15 cellular contexts compared by ENCODE assay signal in genomic region chr22:23246982-23247766, GRCh38.
DNase-seq lines count a peak whose midpoint lies in the region; ATAC-seq and TF ChIP-seq lines count a peak whose summit lies in the region.
"Had no signal": no experiment of that assay in that cellular context is flagged by ENCODE, and none has a peak within 500 bp of the region (broad histone marks: within the 10 kb centered on the region; RNA-seq: fewer than 3 reads in every experiment).

No MANE protein-coding gene starts in this region.

- no peaks in the 10 kb centered on the region for H3K9me3 ChIP-seq in osteoblast (ENCODE audit: low read depth, low read length)
- H3K9me3 ChIP-seq: gastroesophageal sphincter, Peyer's patch, upper lobe of left lung had no signal

- TF ChIP-seq CTCF in osteoblast (IDR thresholded peaks at IDR 0.05; ENCODE audit: extremely low read depth, low read depth, low read length) (no peak), GM20000 (IDR thresholded peaks at IDR 0.05; ENCODE audit: extremely low read depth, missing control alignments) (no peak)

- peaks cover 77% of the 10 kb centered on the region for H4K20me1 ChIP-seq in osteoblast (ENCODE audit: insufficient read depth, low read length)

- H3K4me1 Mint-ChIP-seq in activated naive CD4-positive, alpha-beta T cell treated with anti-CD3 and anti-CD28 coated beads for 36 hours (ENCODE audit: low read depth): peaks cover 92% of the 10 kb centered on the region
- H3K4me1 Mint-ChIP-seq in central memory CD8-positive, alpha-beta T cell: peaks cover 80% of the 10 kb centered on the region

- intact Hi-C loops in activated naive CD4-positive, alpha-beta T cell treated with anti-CD3 and anti-CD28 coated beads for 36 hours (cut with micrococcal nuclease): no loop called here

- no peak overlapping the region for H3K27ac ChIP-seq in osteoblast (ENCODE audit: low read depth, low read length)
- H3K27ac ChIP-seq: cardiac muscle cell, gastroesophageal sphincter, Peyer's patch had no signal

- H3K27me3 ChIP-seq in osteoblast (ENCODE audit: insufficient read depth, low read length): no peaks in the 10 kb centered on the region
- H3K27me3 ChIP-seq: cardiac muscle cell, gastroesophageal sphincter, Peyer's patch, upper lobe of left lung had no signal

- no peaks in the 10 kb centered on the region for H3K27me3 Mint-ChIP-seq in activated naive CD4-positive, alpha-beta T cell treated with anti-CD3 and anti-CD28 coated beads for 36 hours (ENCODE audit: low read depth)
- H3K27me3 Mint-ChIP-seq in central memory CD8-positive, alpha-beta T cell: no peaks in the 10 kb centered on the region

- CTCF ChIA-PET in activated naive CD4-positive, alpha-beta T cell treated with anti-CD3 and anti-CD28 coated beads for 36 hours (lab: Charles Lee): interaction anchor here (0.6 kb wide), 1 partner anchor 69 kb away, joined by 4 read pairs; no protein-coding TSS in a partner anchor

- no peaks in the 10 kb centered on the region for H3K36me3 ChIP-seq in osteoblast (ENCODE audit: insufficient read depth, low read length)
- H3K36me3 ChIP-seq: cardiac muscle cell, gastroesophageal sphincter, Peyer's patch had no signal

- H3K4me2 ChIP-seq in osteoblast (ENCODE audit: insufficient read depth, low read length): no peak overlapping the region

- DNase-seq in activated naive CD4-positive, alpha-beta T cell treated with anti-CD3 and anti-CD28 coated beads for 36 hours: no peak
- no peak for DNase-seq in activated naive CD4-positive, alpha-beta T cell (lab: John Stamatoyannopoulos, UW)
- DNase-seq in NCI-H2196 (lab: John Stamatoyannopoulos, UW; ENCODE audit: unreplicated experiment) (peak; percentile 34), osteoblast (ENCODE audit: insufficient read length, low spot score, missing footprints) (peak; percentile 34), SW 1271 (lab: John Stamatoyannopoulos, UW) (no peak), NCI-H187 (lab: John Stamatoyannopoulos, UW) (no peak), GM20000 (ENCODE audit: low spot score) (no peak)
- no peak for DNase-seq in central memory CD8-positive, alpha-beta T cell (ENCODE audit: low spot score in 2 of 2)
- DNase-seq: DMS79 treated with DMSO at 0.1 percent for 48 hours; Peyer's patch; stimulated activated CD4-positive, alpha-beta T cell treated with anti-CD3 and anti-CD28 coated beads, Interleukin-1b, Interleukin-23, amount 100 ng/mL, for 48 hours; stimulated activated CD8-positive, alpha-beta memory T cell treated with anti-CD3 and anti-CD28 coated beads, Interleukin-4, amount 100 ng/mL, for 48 hours; upper lobe of left lung had no signal

- ATAC-seq in central memory CD8-positive, alpha-beta T cell (replicated peaks; ENCODE audit: extremely low read depth, poor library complexity, severe bottlenecking): no peak
- ATAC-seq: gastroesophageal sphincter had no signal

- H3K27ac Mint-ChIP-seq in activated naive CD4-positive, alpha-beta T cell treated with anti-CD3 and anti-CD28 coated beads for 36 hours: peak overlapping the region; percentile 24
- peak overlapping the region; percentile 22 for H3K27ac Mint-ChIP-seq in central memory CD8-positive, alpha-beta T cell (ENCODE audit: low read depth)

- no peak overlapping the region for H2AFZ ChIP-seq in osteoblast (ENCODE audit: low read length)

- H3K4me3 ChIP-seq in osteoblast (ENCODE audit: insufficient read depth, low read length): no peak overlapping the region
- H3K4me3 ChIP-seq: cardiac muscle cell, gastroesophageal sphincter, Peyer's patch, upper lobe of left lung had no signal

- no peaks in the 10 kb centered on the region for H3K36me3 Mint-ChIP-seq in activated naive CD4-positive, alpha-beta T cell treated with anti-CD3 and anti-CD28 coated beads for 36 hours (ENCODE audit: low read depth)
- H3K36me3 Mint-ChIP-seq in central memory CD8-positive, alpha-beta T cell (ENCODE audit: insufficient read depth): peaks cover 4% of the 10 kb centered on the region

- H3K4me1 ChIP-seq in osteoblast (ENCODE audit: insufficient read depth, low read length): peaks cover 47% of the 10 kb centered on the region

- no peaks in the 10 kb centered on the region for H3K9me3 Mint-ChIP-seq in activated naive CD4-positive, alpha-beta T cell treated with anti-CD3 and anti-CD28 coated beads for 36 hours
- no peaks in the 10 kb centered on the region for H3K9me3 Mint-ChIP-seq in central memory CD8-positive, alpha-beta T cell

- peaks cover 64% of the 10 kb centered on the region for H3K79me2 ChIP-seq in osteoblast (ENCODE audit: insufficient read depth, low read length)

- no peak overlapping the region for H3K4me3 Mint-ChIP-seq in activated naive CD4-positive, alpha-beta T cell treated with anti-CD3 and anti-CD28 coated beads for 36 hours
- H3K4me3 Mint-ChIP-seq in central memory CD8-positive, alpha-beta T cell: no peak overlapping the region

Comparison
In these comparisons a context has a peak if more than half of its experiments do, and no peak if none do; other contexts are left out.
1. DNase-seq: peak in NCI-H2196 (single experiment) and osteoblast (single experiment); none in activated naive CD4-positive, alpha-beta T cell treated with anti-CD3 and anti-CD28 coated beads for 36 hours (single experiment), activated naive CD4-positive, alpha-beta T cell (0 of 4), central memory CD8-positive, alpha-beta T cell (0 of 2), SW 1271 (0 of 2), NCI-H187 (0 of 2) and GM20000 (single experiment).